In the genomic region with DNA sequence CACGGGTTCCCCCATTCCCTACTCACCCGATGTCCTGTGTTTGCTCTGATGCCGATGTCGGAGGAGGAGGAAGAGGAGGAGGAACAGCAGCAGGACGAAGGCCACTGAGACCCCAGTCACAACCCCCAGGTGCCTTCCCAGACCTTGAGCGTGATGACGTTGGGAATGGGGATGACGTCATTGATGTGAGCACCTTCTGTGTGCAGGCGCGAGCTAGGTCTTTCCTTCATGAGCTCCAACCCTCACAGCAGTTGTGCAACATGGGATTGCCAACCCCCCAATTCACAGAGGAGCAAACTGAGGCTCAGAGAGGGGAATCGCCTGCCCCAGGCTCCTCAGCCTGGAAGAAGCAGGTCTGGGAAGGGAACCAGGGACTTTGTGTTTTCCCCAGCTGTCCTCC, we compare ENCODE assay signal across 2 cellular contexts.
TF ChIP-seq lines count a peak whose summit lies in the region.

No MANE protein-coding gene starts in this region.

TF ChIP-seq in A549, 52 proteins besides CTCF, POLR2A, EP300 and RAD21:
- TF ChIP-seq FOSL2 (IDR thresholded peaks at IDR 0.05) (no peak), FOSL2 (CRISPR knock-in tag; IDR thresholded peaks at IDR 0.05) (0 out of 2 replicates have a peak, but pooled peaks have one; percentile 15), E2F6 (IDR thresholded peaks at IDR 0.05; ENCODE audit: borderline replicate concordance, low read depth) (no peak)

TF ChIP-seq in GM12878, 131 proteins besides CTCF, POLR2A, EP300 and RAD21:
- TF ChIP-seq MYB (IDR thresholded peaks at IDR 0.05; ENCODE audit: borderline replicate concordance, low read depth, low read length) (no peak), ATF7 (IDR thresholded peaks at IDR 0.05; ENCODE audit: low read depth) (peak; percentile 47), PAX8 (IDR thresholded peaks at IDR 0.05) (no peak)
